ENCODE assay signal across 29 cellular contexts in genomic region chr13:90592943-90593342, GRCh38.
"Had no signal": no experiment of that assay in that cellular context is flagged by ENCODE, and none has a peak within 500 bp of the region (broad histone marks: within the 10 kb centered on the region; RNA-seq: fewer than 3 reads in every experiment).

No MANE protein-coding gene starts in this region.

- H3K9me3 ChIP-seq: colonic mucosa, esophagus squamous epithelium had no signal

- H3K4me1 ChIP-seq: ascending aorta, breast epithelium, colonic mucosa, esophagus squamous epithelium, heart right ventricle had no signal

- H3K4me3 ChIP-seq: ascending aorta, breast epithelium, cardiac muscle cell, colonic mucosa, esophagus squamous epithelium, heart right ventricle had no signal

- FAIRE-seq: endometrium, endothelial cell of umbilical vein had no signal

- ATAC-seq: activated naive CD4-positive, alpha-beta T cell treated with anti-CD3 and anti-CD28 coated beads, Interleukin-2, amount 50 U/mL, for 72 hours; activated T-cell treated with anti-CD3 and anti-CD28 coated beads, Interleukin-2, amount 50 U/mL, for 72 hours; heart right ventricle had no signal

- H3K27ac ChIP-seq: ascending aorta, breast epithelium, cardiac muscle cell, colonic mucosa, epithelial cell of prostate, esophagus squamous epithelium, heart right ventricle, VCaP had no signal

- DNase-seq: activated CD4-positive, alpha-beta memory T cell treated with anti-CD3 and anti-CD28 coated beads, Interleukin-2, amount 10 ng/mL, durations not matched to agents 7 days and 5 days; activated CD4-positive, alpha-beta T cell treated with anti-CD3 and anti-CD28 coated beads for 1 hour; activated CD4-positive, alpha-beta T cell treated with anti-CD3 and anti-CD28 coated beads for 4 hours; activated CD4-positive, alpha-beta T cell treated with anti-CD3 and anti-CD28 coated beads, Interleukin-2, amount 10 ng/mL, durations not matched to agents 7 days and 5 days; activated CD4-positive, alpha-beta T cell treated with anti-CD3 and anti-CD28 coated beads, Interleukin-2, amount 50 U/mL, for 4 hours; activated CD8-positive, alpha-beta memory T cell treated with anti-CD3 and anti-CD28 coated beads, Interleukin-2, amount 50 U/mL, for 48 hours; activated gamma-delta T cell; activated naive CD4-positive, alpha-beta T cell; activated naive CD4-positive, alpha-beta T cell treated with anti-CD3 and anti-CD28 coated beads, Interleukin-2, amount 10 ng/mL, durations not matched to agents 7 days and 5 days; activated naive CD8-positive, alpha-beta T cell treated with anti-CD3 and anti-CD28 coated beads, Interleukin-2, amount 10 ng/mL, durations not matched to agents 7 days and 5 days; activated T-cell treated with anti-CD3 and anti-CD28 coated beads for 4 hours; activated T-cell treated with anti-CD3 and anti-CD28 coated beads, Interleukin-2, amount 50 U/mL, for 24 hours; activated T-cell treated with anti-CD3 and anti-CD28 coated beads, Interleukin-2, amount 50 U/mL, for 72 hours; central memory CD4-positive, alpha-beta T cell; cerebellar nuclear complex; colonic mucosa; effector CD8-positive, alpha-beta T cell; esophagus squamous epithelium; foreskin melanocyte; heart right ventricle; T-helper 2 cell had no signal

- H3K27me3 ChIP-seq: ascending aorta, breast epithelium, cardiac muscle cell, colonic mucosa, esophagus squamous epithelium, heart right ventricle had no signal

- H3K36me3 ChIP-seq: ascending aorta, breast epithelium, cardiac muscle cell, colonic mucosa, esophagus squamous epithelium, heart right ventricle had no signal
